In genomic region chr10:131885391-131886165, GRCh38 we compare ENCODE assay signal across 1 cellular context.
TF ChIP-seq lines count a peak whose summit lies in the region.

No MANE protein-coding gene starts in this region.

TF ChIP-seq in HepG2, 621 proteins besides CTCF, POLR2A, EP300 and RAD21 (continued from another document and continues in another):
- TF ChIP-seq BORCS8-MEF2B (CRISPR knock-in tag; IDR thresholded peaks at IDR 0.05): peak; percentile 57; the same call in 1 of the 2 replicates
- TF ChIP-seq RCOR2 (CRISPR knock-in tag; IDR thresholded peaks at IDR 0.05): no peak
- TF ChIP-seq ZNF207 (IDR thresholded peaks at IDR 0.05; ENCODE audit: borderline replicate concordance): no peak
- TF ChIP-seq, protein P1, sequence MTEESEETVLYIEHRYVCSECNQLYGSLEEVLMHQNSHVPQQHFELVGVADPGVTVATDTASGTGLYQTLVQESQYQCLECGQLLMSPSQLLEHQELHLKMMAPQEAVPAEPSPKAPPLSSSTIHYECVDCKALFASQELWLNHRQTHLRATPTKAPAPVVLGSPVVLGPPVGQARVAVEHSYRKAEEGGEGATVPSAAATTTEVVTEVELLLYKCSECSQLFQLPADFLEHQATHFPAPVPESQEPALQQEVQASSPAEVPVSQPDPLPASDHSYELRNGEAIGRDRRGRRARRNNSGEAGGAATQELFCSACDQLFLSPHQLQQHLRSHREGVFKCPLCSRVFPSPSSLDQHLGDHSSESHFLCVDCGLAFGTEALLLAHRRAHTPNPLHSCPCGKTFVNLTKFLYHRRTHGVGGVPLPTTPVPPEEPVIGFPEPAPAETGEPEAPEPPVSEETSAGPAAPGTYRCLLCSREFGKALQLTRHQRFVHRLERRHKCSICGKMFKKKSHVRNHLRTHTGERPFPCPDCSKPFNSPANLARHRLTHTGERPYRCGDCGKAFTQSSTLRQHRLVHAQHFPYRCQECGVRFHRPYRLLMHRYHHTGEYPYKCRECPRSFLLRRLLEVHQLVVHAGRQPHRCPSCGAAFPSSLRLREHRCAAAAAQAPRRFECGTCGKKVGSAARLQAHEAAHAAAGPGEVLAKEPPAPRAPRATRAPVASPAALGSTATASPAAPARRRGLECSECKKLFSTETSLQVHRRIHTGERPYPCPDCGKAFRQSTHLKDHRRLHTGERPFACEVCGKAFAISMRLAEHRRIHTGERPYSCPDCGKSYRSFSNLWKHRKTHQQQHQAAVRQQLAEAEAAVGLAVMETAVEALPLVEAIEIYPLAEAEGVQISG (CRISPR knock-in tag; IDR thresholded peaks at IDR 0.05): no peak
- no peak for TF ChIP-seq FOXK1 (CRISPR knock-in tag; IDR thresholded peaks at IDR 0.05; ENCODE audit: borderline replicate concordance, low read depth)
- no peak for TF ChIP-seq SRY (CRISPR knock-in tag; IDR thresholded peaks at IDR 0.05)
- no peak for TF ChIP-seq ZFP36L1 (CRISPR knock-in tag; IDR thresholded peaks at IDR 0.05)
- TF ChIP-seq ZNF792 (CRISPR knock-in tag; IDR thresholded peaks at IDR 0.05): peak; percentile 53; the same call in 1 of the 2 replicates
- TF ChIP-seq ZNF235 (CRISPR knock-in tag; IDR thresholded peaks at IDR 0.05; ENCODE audit: borderline replicate concordance): no peak; the same call in 1 of the 2 replicates
- no peak for TF ChIP-seq ZNF431 (CRISPR knock-in tag; IDR thresholded peaks at IDR 0.05; ENCODE audit: borderline replicate concordance, low read depth)
- TF ChIP-seq ZNF446 (CRISPR knock-in tag; IDR thresholded peaks at IDR 0.05): no peak
- TF ChIP-seq CHD4 (IDR thresholded peaks at IDR 0.05; ENCODE audit: borderline replicate concordance, low read length): no peak
- no peak for TF ChIP-seq ZNF660 (CRISPR knock-in tag; IDR thresholded peaks at IDR 0.05; ENCODE audit: borderline replicate concordance, low read depth)
- TF ChIP-seq MTA1 (CRISPR knock-in tag; IDR thresholded peaks at IDR 0.05; ENCODE audit: borderline replicate concordance): no peak
- TF ChIP-seq U2AF2 (IDR thresholded peaks at IDR 0.05; ENCODE audit: low read depth, low read length): no peak
- peak; percentile 24; the same call in 1 of the 2 replicates for TF ChIP-seq SAP130 (CRISPR knock-in tag; IDR thresholded peaks at IDR 0.05; ENCODE audit: low read depth)
- TF ChIP-seq ZFP37 (CRISPR knock-in tag; IDR thresholded peaks at IDR 0.05; ENCODE audit: borderline replicate concordance): no peak
- TF ChIP-seq ZNF224 (CRISPR knock-in tag; IDR thresholded peaks at IDR 0.05): no peak
- TF ChIP-seq ZNF607 (CRISPR knock-in tag; IDR thresholded peaks at IDR 0.05; ENCODE audit: borderline replicate concordance): no peak
- TF ChIP-seq, protein P2, sequence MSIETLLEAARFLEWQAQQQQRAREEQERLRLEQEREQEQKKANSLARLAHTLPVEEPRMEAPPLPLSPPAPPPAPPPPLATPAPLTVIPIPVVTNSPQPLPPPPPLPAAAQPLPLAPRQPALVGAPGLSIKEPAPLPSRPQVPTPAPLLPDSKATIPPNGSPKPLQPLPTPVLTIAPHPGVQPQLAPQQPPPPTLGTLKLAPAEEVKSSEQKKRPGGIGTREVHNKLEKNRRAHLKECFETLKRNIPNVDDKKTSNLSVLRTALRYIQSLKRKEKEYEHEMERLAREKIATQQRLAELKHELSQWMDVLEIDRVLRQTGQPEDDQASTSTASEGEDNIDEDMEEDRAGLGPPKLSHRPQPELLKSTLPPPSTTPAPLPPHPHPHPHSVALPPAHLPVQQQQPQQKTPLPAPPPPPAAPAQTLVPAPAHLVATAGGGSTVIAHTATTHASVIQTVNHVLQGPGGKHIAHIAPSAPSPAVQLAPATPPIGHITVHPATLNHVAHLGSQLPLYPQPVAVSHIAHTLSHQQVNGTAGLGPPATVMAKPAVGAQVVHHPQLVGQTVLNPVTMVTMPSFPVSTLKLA (IDR thresholded peaks at IDR 0.05): no peak
- TF ChIP-seq ZNF318 (CRISPR knock-in tag; IDR thresholded peaks at IDR 0.05): no peak
- TF ChIP-seq SMAD3 (CRISPR knock-in tag; IDR thresholded peaks at IDR 0.05): no peak
- TF ChIP-seq ZBTB4 (CRISPR knock-in tag; IDR thresholded peaks at IDR 0.05; ENCODE audit: borderline replicate concordance): no peak
- TF ChIP-seq ZNF17 (CRISPR knock-in tag; IDR thresholded peaks at IDR 0.05): no peak
- TF ChIP-seq MAFK (conservative IDR thresholded peaks at IDR 0.05 in 1 of 2, IDR thresholded peaks at IDR 0.05 in 1 of 2; ENCODE audit: low read length in 2 of 2): no peak
- TF ChIP-seq, protein P3, sequence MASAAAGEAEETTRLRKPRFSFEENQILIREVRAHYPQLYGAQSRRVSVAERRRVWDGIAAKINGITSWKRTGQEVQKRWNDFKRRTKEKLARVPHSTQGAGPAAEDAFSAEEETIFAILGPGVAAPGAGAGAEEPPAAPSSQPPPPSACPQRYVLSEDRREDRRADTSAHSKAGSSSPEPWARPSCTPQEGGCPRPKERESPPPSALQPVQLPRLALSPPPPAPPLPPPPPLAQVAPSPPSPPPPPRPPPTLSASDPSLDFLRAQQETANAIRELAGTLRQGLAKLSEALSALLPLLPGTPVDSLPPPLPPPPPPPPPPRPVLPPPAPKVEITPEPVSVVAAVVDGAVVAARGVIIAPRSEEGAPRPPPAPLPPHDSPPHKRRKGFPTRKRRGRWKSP (CRISPR knock-in tag; IDR thresholded peaks at IDR 0.05): no peak; the same call in 1 of the 2 replicates
- no peak for TF ChIP-seq RBAK (CRISPR knock-in tag; IDR thresholded peaks at IDR 0.05)
- TF ChIP-seq HHEX (CRISPR knock-in tag; IDR thresholded peaks at IDR 0.05): no peak
- TF ChIP-seq, protein P4, sequence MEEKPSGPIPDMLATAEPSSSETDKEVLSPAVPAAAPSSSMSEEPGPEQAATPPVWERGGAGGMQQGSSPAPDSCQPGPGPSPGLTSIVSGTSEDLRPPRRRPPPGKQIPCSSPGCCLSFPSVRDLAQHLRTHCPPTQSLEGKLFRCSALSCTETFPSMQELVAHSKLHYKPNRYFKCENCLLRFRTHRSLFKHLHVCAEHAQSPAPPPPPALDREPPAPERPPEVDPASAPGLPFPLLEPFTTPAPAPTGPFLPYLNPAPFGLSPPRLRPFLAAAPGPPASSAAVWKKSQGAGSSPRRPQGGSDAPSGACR (CRISPR knock-in tag; IDR thresholded peaks at IDR 0.05): no peak
- no peak for TF ChIP-seq SNRNP70 (IDR thresholded peaks at IDR 0.05; ENCODE audit: low read depth, low read length)
- TF ChIP-seq CREB1 (IDR thresholded peaks at IDR 0.05): no peak
- TF ChIP-seq CREB1 (CRISPR knock-in tag; IDR thresholded peaks at IDR 0.05): no peak
- no peak for TF ChIP-seq ZNF354B (CRISPR knock-in tag; IDR thresholded peaks at IDR 0.05)
- no peak for TF ChIP-seq CREM (IDR thresholded peaks at IDR 0.05)
- no peak for TF ChIP-seq CREM (CRISPR knock-in tag; IDR thresholded peaks at IDR 0.05)
- TF ChIP-seq AKAP8 (CRISPR knock-in tag; IDR thresholded peaks at IDR 0.05): no peak
- no peak for TF ChIP-seq IKZF1 (IDR thresholded peaks at IDR 0.05)
- TF ChIP-seq, protein P5, sequence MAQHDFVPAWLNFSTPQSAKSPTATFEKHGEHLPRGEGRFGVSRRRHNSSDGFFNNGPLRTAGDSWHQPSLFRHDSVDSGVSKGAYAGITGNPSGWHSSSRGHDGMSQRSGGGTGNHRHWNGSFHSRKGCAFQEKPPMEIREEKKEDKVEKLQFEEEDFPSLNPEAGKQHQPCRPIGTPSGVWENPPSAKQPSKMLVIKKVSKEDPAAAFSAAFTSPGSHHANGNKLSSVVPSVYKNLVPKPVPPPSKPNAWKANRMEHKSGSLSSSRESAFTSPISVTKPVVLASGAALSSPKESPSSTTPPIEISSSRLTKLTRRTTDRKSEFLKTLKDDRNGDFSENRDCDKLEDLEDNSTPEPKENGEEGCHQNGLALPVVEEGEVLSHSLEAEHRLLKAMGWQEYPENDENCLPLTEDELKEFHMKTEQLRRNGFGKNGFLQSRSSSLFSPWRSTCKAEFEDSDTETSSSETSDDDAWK (CRISPR knock-in tag; IDR thresholded peaks at IDR 0.05): no peak
- no peak for TF ChIP-seq ZNF225 (CRISPR knock-in tag; IDR thresholded peaks at IDR 0.05)
